17 cellular contexts compared by ENCODE assay signal in genomic region chr4:76596713-76597112, GRCh38.
DNase-seq lines count a peak whose midpoint lies in the region; ATAC-seq and TF ChIP-seq lines count a peak whose summit lies in the region.
"Had no signal": no experiment of that assay in that cellular context is flagged by ENCODE, and none has a peak within 500 bp of the region (broad histone marks: within the 10 kb centered on the region; RNA-seq: fewer than 3 reads in every experiment).

No MANE protein-coding gene starts in this region.

- H3K27ac ChIP-seq in GM23338 (ENCODE audit: low read depth) (no peak overlapping the region), duodenal mucosa (ENCODE audit: low read depth, low read length) (peak overlapping the region; percentile 34), mesenchymal stem cell (ENCODE audit: low read length, poor library complexity, severe bottlenecking) (no peak overlapping the region), tibial artery (peak overlapping the region; percentile 11 to 41)

- no peak overlapping the region for H4K8ac ChIP-seq in mesenchymal stem cell (ENCODE audit: low read length)

- no peak overlapping the region for H2BK120ac ChIP-seq in mesenchymal stem cell (ENCODE audit: low read depth, low read length)

- no peak overlapping the region for H2AFZ ChIP-seq in GM23338
- no peak overlapping the region for H2AFZ ChIP-seq in mesenchymal stem cell (ENCODE audit: low read depth, low read length)

- H3K27me3 ChIP-seq in GM23338 (ENCODE audit: insufficient read depth) (no peaks in the 10 kb centered on the region), duodenal mucosa (ENCODE audit: control insufficient read depth in 1 of 2, insufficient read depth in 2 of 2, low read length in 2 of 2) (no peaks in the 10 kb centered on the region), mesenchymal stem cell (ENCODE audit: control insufficient read depth in 1 of 2, insufficient read depth in 1 of 2, low read length in 2 of 2) (no peaks in the 10 kb centered on the region), tibial artery (no peaks in the 10 kb centered on the region)
- H3K27me3 ChIP-seq: Peyer's patch had no signal

- no peaks in the 10 kb centered on the region for H3F3A ChIP-seq in GM23338 (replicated peaks; ENCODE audit: low read depth)

- ATAC-seq in GM23338 (peak; percentile 39; the same call in 2 of the 3 replicates), GM21515 (IDR thresholded peaks at IDR 0.05; ENCODE audit: unreplicated experiment) (no peak), HG02571 (IDR thresholded peaks at IDR 0.05; ENCODE audit: unreplicated experiment) (no peak)
- ATAC-seq: CD8-positive, alpha-beta T cell had no signal

- no peak overlapping the region for H2AK5ac ChIP-seq in mesenchymal stem cell (ENCODE audit: low read length, severe bottlenecking)

- TF ChIP-seq CTCF in GM23338 (conservative IDR thresholded peaks at IDR 0.05; ENCODE audit: low read depth in 2 of 2) = no peak
- no peak for TF ChIP-seq CTCF in tibial artery (IDR thresholded peaks at IDR 0.05)

- H3K9ac ChIP-seq in duodenal mucosa (ENCODE audit: low read depth in 1 of 2, low read length in 2 of 2) = peak overlapping the region in 1 of 2 donors; percentile 33
- no peak overlapping the region for H3K9ac ChIP-seq in mesenchymal stem cell (ENCODE audit: low read length)

- H3K18ac ChIP-seq in mesenchymal stem cell (ENCODE audit: low read depth in 1 of 2, low read length in 2 of 2) = peak overlapping the region in 1 of 2 experiments; percentile 78

- H4K20me1 ChIP-seq in GM23338 (replicated peaks; ENCODE audit: insufficient read depth) = no peaks in the 10 kb centered on the region

- H3K79me1 ChIP-seq in mesenchymal stem cell (replicated peaks; ENCODE audit: low read length, poor library complexity, severe bottlenecking) = peaks cover 4% of the 10 kb centered on the region

- no peak overlapping the region for H3K27ac Mint-ChIP-seq in GM23338
- H3K27ac Mint-ChIP-seq: B cell; CD8-positive, alpha-beta T cell had no signal

- H3K4me1 Mint-ChIP-seq in GM23338 = peaks cover 21% of the 10 kb centered on the region
- H3K4me1 Mint-ChIP-seq: B cell had no signal

- no peak overlapping the region for H3K4me3 ChIP-seq in GM23338
- H3K4me3 ChIP-seq in duodenal mucosa (ENCODE audit: low read depth in 1 of 2, low read length in 2 of 2) = no peak overlapping the region
- no peak overlapping the region for H3K4me3 ChIP-seq in mesenchymal stem cell (ENCODE audit: insufficient read depth in 1 of 2, low read depth in 1 of 2, low read length in 2 of 2)
- no peak overlapping the region for H3K4me3 ChIP-seq in tibial artery
- H3K4me3 ChIP-seq: Peyer's patch had no signal

- peak overlapping the region; percentile 4 to 70 for H2BK12ac ChIP-seq in mesenchymal stem cell (ENCODE audit: low read length in 2 of 2)

- H3K27me3 Mint-ChIP-seq in GM23338 (ENCODE audit: insufficient read depth, low read depth, poor library complexity) = peaks cover 2% of the 10 kb centered on the region

- H3K9me3 Mint-ChIP-seq in GM23338 = no peaks in the 10 kb centered on the region; the same call in 2 of the 3 replicates
- H3K9me3 Mint-ChIP-seq: CD8-positive, alpha-beta T cell had no signal

- H2BK15ac ChIP-seq in mesenchymal stem cell (ENCODE audit: low read depth, poor library complexity, severe bottlenecking) = no peak overlapping the region

- no peak overlapping the region for H2BK5ac ChIP-seq in mesenchymal stem cell (ENCODE audit: low read depth, low read length, poor library complexity, severe bottlenecking)

- H4K91ac ChIP-seq in mesenchymal stem cell (ENCODE audit: low read length) = no peak overlapping the region

- H3K79me2 ChIP-seq in GM23338 (replicated peaks; ENCODE audit: insufficient read depth) = no peaks in the 10 kb centered on the region

- DNase-seq in GM23338 (ENCODE audit: low spot score) (no peak), mesenchymal stem cell (no peak), tibial artery (no peak), cerebellar nuclear complex (lab: John Stamatoyannopoulos, UW) (no peak)
- DNase-seq: CD8-positive, alpha-beta T cell; MV-4-11; NCI-H1417 treated with DMSO at 0.1 percent for 48 hours; NCI-H2029; NCI-H2171 treated with DMSO at 0.1 percent for 48 hours; NCI-H510A; NCI-H82; SHP77 treated with DMSO at 0.1 percent for 48 hours had no signal

- no peak overlapping the region for H3K4me2 ChIP-seq in GM23338
- H3K4me2 ChIP-seq in mesenchymal stem cell (ENCODE audit: low read length, poor library complexity, severe bottlenecking) = no peak overlapping the region

- intact Hi-C loops in tibial artery (cut with DNase I; ENCODE audit: low total_unique reads) = no loop called here

- no peaks in the 10 kb centered on the region for H3K9me2 ChIP-seq in GM23338 (ENCODE audit: insufficient read depth)

- no peak overlapping the region for H3K14ac ChIP-seq in mesenchymal stem cell (ENCODE audit: low read length in 2 of 2)

- H3K36me3 ChIP-seq in GM23338 (ENCODE audit: insufficient read depth) = no peaks in the 10 kb centered on the region
- H3K36me3 ChIP-seq in duodenal mucosa (ENCODE audit: control insufficient read depth in 1 of 2, insufficient read depth in 2 of 2, low read length in 2 of 2) = no peaks in the 10 kb centered on the region
- no peaks in the 10 kb centered on the region for H3K36me3 ChIP-seq in mesenchymal stem cell (ENCODE audit: control insufficient read depth in 1 of 2, insufficient read depth in 2 of 2, low read depth in 1 of 2, low read length in 2 of 2)
- H3K36me3 ChIP-seq in tibial artery = no peaks in the 10 kb centered on the region
- H3K36me3 ChIP-seq: Peyer's patch had no signal

- peaks cover under 1% of the 10 kb centered on the region; the same call in 1 of the 2 replicates for H3K4me1 ChIP-seq in GM23338 (ENCODE audit: insufficient read depth)
- H3K4me1 ChIP-seq in duodenal mucosa (ENCODE audit: control insufficient read depth in 1 of 2, insufficient read depth in 2 of 2, low read length in 2 of 2) = peaks cover 45 to 84% of the 10 kb centered on the region in 2 donors
- peaks cover 2% of the 10 kb centered on the region for H3K4me1 ChIP-seq in mesenchymal stem cell (ENCODE audit: control insufficient read depth, insufficient read depth, low read depth, low read length)
- H3K4me1 ChIP-seq in tibial artery = peaks cover 0 to 88% (median 45%) of the 10 kb centered on the region in 4 donors

- WGBS in mesenchymal stem cell = 99% methylated on average over 5 of the region's 5 CpGs

- H3K23ac ChIP-seq in mesenchymal stem cell (ENCODE audit: low read length in 2 of 2) = no peak overlapping the region

- H3K9me3 ChIP-seq in duodenal mucosa (ENCODE audit: control insufficient read depth in 1 of 2, low read length in 2 of 2) = no peaks in the 10 kb centered on the region
- H3K9me3 ChIP-seq in mesenchymal stem cell (ENCODE audit: control insufficient read depth, low read length) = no peaks in the 10 kb centered on the region
- no peaks in the 10 kb centered on the region for H3K9me3 ChIP-seq in tibial artery
- H3K9me3 ChIP-seq: Peyer's patch had no signal

- 0 out of 3 replicates have a peak, but pooled peaks cover 2% of the 10 kb centered on the region for H3K36me3 Mint-ChIP-seq in GM23338 (ENCODE audit: low read depth)
- H3K36me3 Mint-ChIP-seq: CD8-positive, alpha-beta T cell had no signal

- H3K4me3 Mint-ChIP-seq in GM23338 = no peak overlapping the region
- H3K4me3 Mint-ChIP-seq: B cell; CD8-positive, alpha-beta T cell had no signal

- H3K4ac ChIP-seq in mesenchymal stem cell (ENCODE audit: low read depth in 1 of 2, low read length in 2 of 2) = peak overlapping the region in 1 of 2 experiments; percentile 15

TF ChIP-seq in GM23338, 12 proteins besides CTCF, POLR2A, EP300 and RAD21 (continues in another document):
- TF ChIP-seq EZH2 (IDR thresholded peaks at IDR 0.05; ENCODE audit: low read depth, unreplicated experiment) = no peak
- no peak for TF ChIP-seq JUNB (IDR thresholded peaks at IDR 0.05; ENCODE audit: unreplicated experiment)
- no peak for TF ChIP-seq CREB1 (CRISPR knock-in tag; IDR thresholded peaks at IDR 0.05; ENCODE audit: low read depth)
- no peak for TF ChIP-seq ETS1 (IDR thresholded peaks at IDR 0.05)
- TF ChIP-seq ZNF331 (CRISPR knock-in tag; IDR thresholded peaks at IDR 0.05; ENCODE audit: low read depth) = no peak
- no peak for TF ChIP-seq ZNF114 (CRISPR knock-in tag; IDR thresholded peaks at IDR 0.05)
- no peak for TF ChIP-seq POLR2AphosphoS5 (IDR thresholded peaks at IDR 0.05; ENCODE audit: low read depth)

Comparison
In these comparisons a context has a peak if more than half of its experiments do, and no peak if none do; other contexts are left out.
1. H3K27ac ChIP-seq: peak in duodenal mucosa (single experiment) and tibial artery (2 of 2); none in GM23338 (single experiment) and mesenchymal stem cell (single experiment).